In the genomic region with DNA sequence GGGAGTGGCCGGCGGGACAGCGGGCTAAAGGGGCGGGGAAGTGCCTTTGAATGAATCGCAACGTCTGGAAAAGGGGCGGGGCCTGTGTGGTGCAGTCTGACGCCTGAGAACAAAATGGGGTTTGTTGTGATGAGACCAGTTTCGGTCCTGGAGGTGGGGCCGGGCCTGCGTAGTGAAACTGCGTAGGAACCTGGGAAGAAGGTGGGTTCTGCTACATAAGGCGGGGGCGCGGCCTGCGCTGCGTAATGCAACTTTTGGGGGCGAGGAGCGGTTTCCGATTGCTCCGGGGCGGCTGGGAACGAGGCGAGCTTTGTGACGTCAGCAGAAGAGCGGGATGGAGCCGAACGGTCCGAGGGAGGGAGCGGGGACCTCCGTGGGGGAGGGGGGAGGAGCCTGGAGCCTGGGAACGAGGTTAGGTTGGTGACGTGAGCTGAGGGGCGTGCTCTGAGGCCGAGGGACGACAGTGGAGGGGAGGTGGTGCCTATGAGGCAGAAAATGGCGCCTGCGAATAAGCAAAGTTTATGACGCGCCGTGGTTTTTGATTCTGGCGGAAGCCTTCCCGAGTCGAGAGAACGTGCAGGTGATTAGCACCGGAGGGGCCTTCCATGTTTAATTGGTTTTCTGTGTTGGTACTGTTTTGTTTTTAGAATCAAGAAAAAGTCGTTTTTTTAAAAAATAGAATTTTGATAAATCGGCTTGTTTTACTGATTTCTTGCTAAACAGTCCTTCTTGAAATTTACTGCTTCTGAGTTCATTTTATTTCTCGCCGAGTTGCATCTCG, we compare ENCODE assay signal across 8 cellular contexts. TPM values are rescaled to one million over a fixed set of nuclear protein-coding genes. Genes with fewer than 3 reads are reported as not detected.
DNase-seq lines count a peak whose midpoint lies in the region; ATAC-seq and TF ChIP-seq lines count a peak whose summit lies in the region.

No MANE protein-coding gene starts in this region.

- H3K36me3 ChIP-seq in SU-DHL-6 (ENCODE audit: low read length) (no peaks in the 10 kb centered on the region), trophoblast cell (ENCODE audit: control insufficient read depth in 1 of 2, insufficient read depth in 2 of 2, low read length in 2 of 2) (peaks cover 5 to 8% of the 10 kb centered on the region in 2 experiments), transverse colon (no peaks in the 10 kb centered on the region)

- no peaks in the 10 kb centered on the region for H3K9me2 ChIP-seq in SU-DHL-6 (replicated peaks; ENCODE audit: insufficient read depth, low read length)

- no peak overlapping the region for H2AFZ ChIP-seq in SU-DHL-6 (ENCODE audit: low read depth, low read length, severe bottlenecking)
- H2AFZ ChIP-seq in trophoblast cell (ENCODE audit: insufficient read depth, low read length, poor library complexity) = no peak overlapping the region

- TF ChIP-seq CTCF in GM12875 (IDR thresholded peaks at IDR 0.05; ENCODE audit: borderline replicate concordance, insufficient read depth, low read depth, low read length) (no peak), SU-DHL-6 (IDR thresholded peaks at IDR 0.05; ENCODE audit: insufficient read depth, low read length, poor library complexity, severe bottlenecking) (no peak), transverse colon (IDR thresholded peaks at IDR 0.05) (no peak)

- TF ChIP-seq POLR2A in transverse colon (IDR thresholded peaks at IDR 0.05) = peak; percentile 32

- intact Hi-C loops in cardiac septum (cut with DNase I) (no loop called here), transverse colon (cut with DNase I; ENCODE audit: low total_unique reads) (no loop called here)

- H3K79me2 ChIP-seq in SU-DHL-6 (ENCODE audit: insufficient read depth, low read length) = peaks cover 42% of the 10 kb centered on the region
- H3K79me2 ChIP-seq in trophoblast cell (ENCODE audit: control insufficient read depth, insufficient read depth, low read length, poor library complexity) = peaks cover 5% of the 10 kb centered on the region

- no peaks in the 10 kb centered on the region for H3K27me3 Mint-ChIP-seq in activated naive CD8-positive, alpha-beta T cell treated with anti-CD3 and anti-CD28 coated beads, Interleukin-2, amount 50 U/mL, for 24 hours

- no peaks in the 10 kb centered on the region for H4K20me1 ChIP-seq in SU-DHL-6 (ENCODE audit: low read depth, low read length)

- H3K4me2 ChIP-seq in SU-DHL-6 (ENCODE audit: low read depth, low read length, poor library complexity, severe bottlenecking) (peak overlapping the region; percentile 97), trophoblast cell (ENCODE audit: low read length) (peak overlapping the region; percentile 79)

- H3K4me1 Mint-ChIP-seq in activated naive CD8-positive, alpha-beta T cell treated with anti-CD3 and anti-CD28 coated beads, Interleukin-2, amount 50 U/mL, for 24 hours = peaks cover 32% of the 10 kb centered on the region

- peaks cover 5% of the 10 kb centered on the region for H3K36me3 Mint-ChIP-seq in activated naive CD8-positive, alpha-beta T cell treated with anti-CD3 and anti-CD28 coated beads, Interleukin-2, amount 50 U/mL, for 24 hours (ENCODE audit: low read depth)

- H3K4me3 ChIP-seq in GM12875 (ENCODE audit: low read depth, low read length) = peak overlapping the region; percentile 72
- H3K4me3 ChIP-seq in SU-DHL-6 (ENCODE audit: insufficient read depth, low read length, poor library complexity, severe bottlenecking) = peak overlapping the region; percentile 84
- H3K4me3 ChIP-seq in trophoblast cell (ENCODE audit: low read depth, low read length) = peak overlapping the region; percentile 81
- H3K4me3 ChIP-seq in transverse colon = peak overlapping the region; percentile 56 to 83 (median 70)

- H3K23ac ChIP-seq in trophoblast cell (ENCODE audit: low read length) = no peak overlapping the region

- peaks cover 8% of the 10 kb centered on the region for H3K79me1 ChIP-seq in trophoblast cell (ENCODE audit: low read length)

- no peaks in the 10 kb centered on the region for H3K27me3 ChIP-seq in SU-DHL-6 (ENCODE audit: low read length)
- no peaks in the 10 kb centered on the region for H3K27me3 ChIP-seq in trophoblast cell (ENCODE audit: insufficient read depth, low read length)
- no peaks in the 10 kb centered on the region for H3K27me3 ChIP-seq in transverse colon

- H4K12ac ChIP-seq in trophoblast cell (ENCODE audit: low read depth, low read length) = peak overlapping the region; percentile 70

- peak; percentile 79 for ATAC-seq in HG02763 (IDR thresholded peaks at IDR 0.05; ENCODE audit: unreplicated experiment)
- ATAC-seq in activated naive CD8-positive, alpha-beta T cell treated with anti-CD3 and anti-CD28 coated beads, Interleukin-2, amount 50 U/mL, for 24 hours = peak; percentile 92

- H4K91ac ChIP-seq in trophoblast cell (ENCODE audit: low read depth, low read length) = peak overlapping the region; percentile 99

- no CpG with 5 or more reads among the region's 51 CpGs for WGBS in trophoblast cell (ENCODE audit: extremely low coverage, insufficient coverage, insufficient read length)
- 0 to 38% methylated on average over 4 to 51 of the region's 51 CpGs for WGBS in transverse colon (ENCODE audit: low coverage in 1 of 2), 2 donors

- H3K4me3 Mint-ChIP-seq in activated naive CD8-positive, alpha-beta T cell treated with anti-CD3 and anti-CD28 coated beads, Interleukin-2, amount 50 U/mL, for 24 hours = peak overlapping the region; percentile 87

- H3K9me3 ChIP-seq in SU-DHL-6 (ENCODE audit: insufficient read depth, low read length) (no peaks in the 10 kb centered on the region), trophoblast cell (ENCODE audit: insufficient read depth, low read depth, low read length) (no peaks in the 10 kb centered on the region), transverse colon (no peaks in the 10 kb centered on the region)

- no peak overlapping the region for H2AK5ac ChIP-seq in trophoblast cell (ENCODE audit: low read length)

- H2BK120ac ChIP-seq in trophoblast cell (ENCODE audit: insufficient read depth, low read length, poor library complexity) = no peak overlapping the region

- H3K9me3 Mint-ChIP-seq in activated naive CD8-positive, alpha-beta T cell treated with anti-CD3 and anti-CD28 coated beads, Interleukin-2, amount 50 U/mL, for 24 hours = no peaks in the 10 kb centered on the region

- H3K27ac ChIP-seq in SU-DHL-6 (ENCODE audit: low read depth, low read length) (peak overlapping the region; percentile 88), trophoblast cell (ENCODE audit: low read depth, low read length) (peak overlapping the region; percentile 96), transverse colon (peak overlapping the region; percentile 94 to 99 (median 97))

- H3K18ac ChIP-seq in trophoblast cell (ENCODE audit: low read length) = peak overlapping the region; percentile 71

- H3K9ac ChIP-seq in SU-DHL-6 (ENCODE audit: low read length) (peak overlapping the region; percentile 73), trophoblast cell (ENCODE audit: low read length) (no peak overlapping the region)

- H2BK5ac ChIP-seq in trophoblast cell (ENCODE audit: low read depth, low read length, poor library complexity) = peak overlapping the region; percentile 56

- peak overlapping the region; percentile 91 for H3K27ac Mint-ChIP-seq in activated naive CD8-positive, alpha-beta T cell treated with anti-CD3 and anti-CD28 coated beads, Interleukin-2, amount 50 U/mL, for 24 hours

- peak; percentile 83 to 100 (median 100) for DNase-seq in NCI-H1417 (lab: John Stamatoyannopoulos, UW)
- DNase-seq in activated naive CD8-positive, alpha-beta T cell treated with anti-CD3 and anti-CD28 coated beads, Interleukin-2, amount 50 U/mL, for 24 hours = peak; percentile 88
- peak; percentile 96 for DNase-seq in cardiac septum (ENCODE audit: low spot score)
- DNase-seq in trophoblast cell = peak; percentile 88 to 96
- DNase-seq in transverse colon = peak; percentile 96

- H2BK12ac ChIP-seq in trophoblast cell (ENCODE audit: low read length) = no peak overlapping the region

- H3K4ac ChIP-seq in trophoblast cell (ENCODE audit: low read depth, low read length) = peak overlapping the region; percentile 69

- in situ Hi-C loops in transverse colon (cut with MboI; ENCODE audit: low pct_ligation_motif_present in 1 of 4, low pct_unique_long_range_greater_than_20kb in 1 of 4, low sequenced_read_pairs in 3 of 4) = no loop called here

- H3K14ac ChIP-seq in trophoblast cell (ENCODE audit: low read length) = peak overlapping the region; percentile 82

- H3F3A ChIP-seq in SU-DHL-6 (ENCODE audit: insufficient read depth) = peaks cover 14% of the 10 kb centered on the region

- peaks cover 0 to 5% of the 10 kb centered on the region in 2 experiments for H3K4me1 ChIP-seq in trophoblast cell (ENCODE audit: control insufficient read depth in 1 of 2, insufficient read depth in 2 of 2, low read length in 2 of 2)
- peaks cover 0 to 6% (median 4%) of the 10 kb centered on the region in 4 donors for H3K4me1 ChIP-seq in transverse colon

- no peak overlapping the region for H4K8ac ChIP-seq in trophoblast cell (ENCODE audit: low read depth, low read length)

- TF ChIP-seq EP300 in transverse colon (IDR thresholded peaks at IDR 0.05; ENCODE audit: low read depth) = peak; percentile 69

RNA-seq across cellular contexts. Expression of a gene that starts 0.7 kb away (rescaled TPM):
- total RNA-seq in cardiac septum = 64.9 TPM
- polyA plus RNA-seq in trophoblast cell (2013) = 36.7 and 37.3 TPM in 2 replicates
- total RNA-seq in transverse colon = 10 to 100 TPM in 3 of 4 donors, 1 to 10 TPM in 1; 5.0 to 45.3 (median 22.3) TPM

RNA-seq across cellular contexts. Expression of a gene that starts 15.0 kb away (rescaled TPM):
- 177 TPM for total RNA-seq in cardiac septum
- polyA plus RNA-seq in trophoblast cell (2013) = 90.6 and 94.2 TPM in 2 replicates
- total RNA-seq in transverse colon = 100 to 1,000 TPM; 105 to 181 (median 151) TPM

RNA-seq across cellular contexts. Expression of a gene that starts 39.9 kb away (rescaled TPM):
- 160 TPM for total RNA-seq in cardiac septum
- polyA plus RNA-seq in trophoblast cell (2013) = 138 and 139 TPM in 2 replicates
- total RNA-seq in transverse colon = 100 to 1,000 TPM; 145 to 182 (median 163) TPM

Comparison
In these comparisons a context has a peak if more than half of its experiments do, and no peak if none do; other contexts are left out.
1. Peak in every context shown above with its lines: DNase-seq, ATAC-seq, H3K4me3 ChIP-seq and H3K27ac ChIP-seq.